Comparison of ENCODE assay signal across 11 cellular contexts in the genomic region with DNA sequence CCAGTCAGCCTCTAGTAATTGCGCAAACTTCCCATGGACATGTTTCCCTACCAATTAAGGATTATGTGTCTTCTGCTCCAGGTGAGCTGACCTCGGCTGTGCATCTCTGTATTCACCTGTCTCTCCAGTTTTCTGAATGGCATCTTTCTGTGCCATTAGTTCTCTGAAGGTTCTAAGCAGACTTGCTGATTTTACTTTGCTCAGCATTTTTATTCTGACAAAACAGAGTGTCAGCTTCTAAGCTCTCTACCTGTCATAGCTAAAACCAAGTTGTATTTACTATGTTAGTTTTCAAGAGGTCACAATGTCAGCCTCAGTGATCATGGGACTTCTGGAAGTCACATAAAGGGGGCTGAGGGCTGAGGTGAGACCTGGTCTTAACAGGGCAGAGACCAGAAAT.
"Had no signal": no experiment of that assay in that cellular context is flagged by ENCODE, and none has a peak within 500 bp of the region (broad histone marks: within the 10 kb centered on the region; RNA-seq: fewer than 3 reads in every experiment).

No MANE protein-coding gene starts in this region.

- H3K4me1 ChIP-seq: HAP-1 had no signal

- H3K36me3 ChIP-seq: HAP-1 had no signal

- ATAC-seq: GM23338, HCT116 had no signal

- H3K27ac ChIP-seq: GM23248 had no signal

- H3K9ac ChIP-seq: GM23248 had no signal

- H3K4me2 ChIP-seq: GM23338 had no signal

- H3K4me3 ChIP-seq: GM23248, GM23338, HAP-1 had no signal

- FAIRE-seq: H1, H54 had no signal

- H3K9me3 ChIP-seq: HAP-1 had no signal

- H2AFZ ChIP-seq: GM23248, GM23338 had no signal

- DNase-seq: GM23248, GOT3, H7, H9, HCEC 1CT, HFFc6 had no signal
